ENCODE assay signal across 7 cellular contexts in the genomic region with DNA sequence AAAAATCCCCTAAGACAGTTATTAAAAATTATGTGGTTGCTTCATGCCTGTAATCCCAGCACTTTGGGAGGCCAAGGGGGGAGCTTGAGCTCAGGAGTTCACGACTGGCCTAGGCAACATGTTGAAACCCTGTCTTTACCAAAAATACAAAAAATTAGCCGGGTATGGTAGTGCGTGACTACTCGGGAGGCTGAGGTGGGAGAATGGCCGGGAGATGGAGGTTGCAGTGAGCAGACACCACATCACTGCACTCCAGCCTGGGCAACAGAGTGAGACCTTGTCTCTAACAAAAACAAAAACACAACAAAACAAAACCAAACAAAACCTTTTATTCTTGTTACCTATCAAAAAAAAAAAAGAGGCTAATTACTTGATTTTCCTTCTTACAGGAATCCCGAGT. TPM values are rescaled to one million over a fixed set of nuclear protein-coding genes. Genes with fewer than 3 reads are reported as not detected.
DNase-seq lines count a peak whose midpoint lies in the region; ATAC-seq and TF ChIP-seq lines count a peak whose summit lies in the region.

No MANE protein-coding gene starts in this region.

- H4K20me1 ChIP-seq in IMR-90 (ENCODE audit: insufficient read depth, low read length), result peaks cover 20% of the 10 kb centered on the region; the same call in 1 of the 2 replicates

- H4K8ac ChIP-seq in IMR-90 (ENCODE audit: low read depth in 2 of 2, low read length in 2 of 2), result no peak overlapping the region

- no peak overlapping the region for H2AFZ ChIP-seq in IMR-90 (replicated peaks; ENCODE audit: low read length, poor library complexity)

- ATAC-seq in IMR-90 (ENCODE audit: low read depth) (no peak), WTC11 (no peak)
- no peak for ATAC-seq in activated CD4-positive, CD25-positive, alpha-beta regulatory T cell treated with anti-CD3 and anti-CD28 coated beads, Interleukin-2, amount 50 U/mL, for 24 hours

- WGBS in IMR-90 (ENCODE audit: extremely low coverage in 2 of 2, insufficient read length in 1 of 2), 2 experiments, result no CpG with 5 or more reads among the region's 6 CpGs

- intact Hi-C loops in IMR-90 (cut with micrococcal nuclease), result no loop called here

- dilution Hi-C loops in IMR-90 (cut with HindIII; ENCODE audit: low sequenced_read_pairs, unreplicated experiment), result no loop called here

- H3K27me3 ChIP-seq in IMR-90 (ENCODE audit: control insufficient read depth, insufficient read depth, low read length), result no peaks in the 10 kb centered on the region

- no peak for TF ChIP-seq RAD21 in IMR-90 (IDR thresholded peaks at IDR 0.05; ENCODE audit: low read length)

- no peak overlapping the region for H3K4ac ChIP-seq in IMR-90 (ENCODE audit: low read depth, low read length)

- no peak overlapping the region for H3K23ac ChIP-seq in IMR-90 (ENCODE audit: low read depth, low read length)

- no peak for DNase-seq in IMR-90
- no peak for DNase-seq in WTC11 (ENCODE audit: low spot score)
- no peak for DNase-seq in fibroblast of the aortic adventitia (ENCODE audit: low read depth)
- no peak for DNase-seq in HT-29 (ENCODE audit: low spot score)
- no peak for DNase-seq in DMS 273 treated with DMSO at 0.1 percent for 48 hours (lab: John Stamatoyannopoulos, UW)

- 0 out of 2 replicates have a peak overlapping the region, but pooled peaks have one; percentile 30 for H2AK5ac ChIP-seq in IMR-90 (ENCODE audit: low read depth, low read length)

- H2AK9ac ChIP-seq in IMR-90 (replicated peaks; ENCODE audit: low read depth, low read length, poor library complexity), result no peak overlapping the region

- peaks cover 4% of the 10 kb centered on the region for H3K4me1 ChIP-seq in IMR-90 (ENCODE audit: control insufficient read depth, insufficient read depth, low read length)

- H2BK5ac ChIP-seq in IMR-90 (ENCODE audit: low read depth, low read length, poor library complexity, severe bottlenecking), result peak overlapping the region; percentile 87

- H3K4me1 Mint-ChIP-seq in WTC11, result peaks cover 38% of the 10 kb centered on the region

- H3K36me3 ChIP-seq in IMR-90 (ENCODE audit: control insufficient read depth, insufficient read depth, low read length), result peaks cover 4% of the 10 kb centered on the region; the same call in 1 of the 2 replicates

- H4K91ac ChIP-seq in IMR-90 (ENCODE audit: insufficient read depth, low read depth, low read length), result no peak overlapping the region; the same call in 1 of the 2 replicates

- no peak overlapping the region for H2BK15ac ChIP-seq in IMR-90 (ENCODE audit: low read depth, low read length)

- TF ChIP-seq CTCF in IMR-90 (conservative IDR thresholded peaks at IDR 0.05; ENCODE audit: low read depth, low read length) (no peak), WTC11 (IDR thresholded peaks at IDR 0.05) (no peak), fibroblast of the aortic adventitia (IDR thresholded peaks at IDR 0.05; ENCODE audit: insufficient read depth, low read length) (no peak)

- peak overlapping the region; percentile 96 for H3K4me3 Mint-ChIP-seq in WTC11

- H3K4me2 ChIP-seq in IMR-90 (ENCODE audit: low read depth, low read length), result peak overlapping the region; percentile 9; the same call in 1 of the 2 replicates

- peaks cover 10% of the 10 kb centered on the region; the same call in 1 of the 2 replicates for H3K9me1 ChIP-seq in IMR-90 (ENCODE audit: insufficient read depth, low read length)

- H3K79me1 ChIP-seq in IMR-90 (ENCODE audit: low read depth in 1 of 2, low read length in 2 of 2), result peaks cover 10 to 47% of the 10 kb centered on the region in 2 experiments; a peak in 3 of 4 replicates

- H3K18ac ChIP-seq in IMR-90 (ENCODE audit: low read depth, low read length), result no peak overlapping the region

- no peak overlapping the region for H2BK120ac ChIP-seq in IMR-90 (ENCODE audit: low read depth, low read length)

- TSS peak; percentile 33 for BruUV-seq in IMR-90 (replicated peaks; lab: Mats Ljungman, UMichigan)

- CTCF ChIA-PET in IMR-90 (lab: Yijun Ruan, JAX), result interaction anchor here (0.6 kb wide), 1 partner anchor 38 kb away, joined by 3 read pairs; no protein-coding TSS in a partner anchor
- CTCF ChIA-PET in WTC11 (lab: Charles Lee), result interaction anchor here (1.1 to 2.3 kb wide), 3 partner anchors 28 to 41 kb away, joined by 6 to 15 read pairs (median 7); no protein-coding TSS in a partner anchor

- no peaks in the 10 kb centered on the region for H3K36me3 Mint-ChIP-seq in WTC11

- no peak overlapping the region for H3K56ac ChIP-seq in IMR-90 (ENCODE audit: extremely low read depth, insufficient read depth, low read length)

- H3K27ac Mint-ChIP-seq in WTC11, result peak overlapping the region; percentile 100; the same call in 1 of the 2 replicates

- H3K9me3 Mint-ChIP-seq in WTC11, result no peaks in the 10 kb centered on the region

- no peaks in the 10 kb centered on the region for H3K27me3 Mint-ChIP-seq in WTC11 (ENCODE audit: low read depth)

- no peaks in the 10 kb centered on the region for H3K9me3 ChIP-seq in IMR-90 (ENCODE audit: control insufficient read depth, insufficient read depth, low read length)

- no peak overlapping the region for H3K4me3 ChIP-seq in IMR-90 (ENCODE audit: insufficient read depth, low read depth, low read length)
- peak overlapping the region; percentile 33 for H3K4me3 ChIP-seq in fibroblast of the aortic adventitia (ENCODE audit: low read depth, low read length)
- peak overlapping the region in 2 of 7 experiments; percentile 67 to 77 for H3K4me3 ChIP-seq in skin epidermis

- no peak overlapping the region for H3K27ac ChIP-seq in IMR-90 (ENCODE audit: insufficient read depth, low read length)
- H3K27ac ChIP-seq in skin epidermis, result peak overlapping the region in 13 of 21 experiments; percentile 17 to 99 (median 92)

- no peak overlapping the region for H2BK20ac ChIP-seq in IMR-90 (ENCODE audit: low read depth, low read length)

- POLR2A ChIA-PET in IMR-90 (lab: Charles Lee; ENCODE audit: unreplicated experiment) (no interaction called here), WTC11 (lab: Charles Lee) (no interaction called here)

- TF ChIP-seq POLR2A in IMR-90 (IDR thresholded peaks at IDR 0.05; ENCODE audit: low read depth, low read length), result no peak

- peak overlapping the region; percentile 93; the same call in 1 of the 2 replicates for H3K9ac ChIP-seq in IMR-90 (ENCODE audit: low read depth, low read length)

- no peak overlapping the region for H4K5ac ChIP-seq in IMR-90 (ENCODE audit: low read depth, low read length)

- in situ Hi-C loops in IMR-90 (cut with MboI; ENCODE audit: low sequenced_read_pairs), result loop anchor here (5.0 kb wide), 1 partner anchor 37 kb away; no protein-coding TSS in a partner anchor

- 0 out of 2 replicates have a peak overlapping the region, but pooled peaks have one; percentile 39 for H3K14ac ChIP-seq in IMR-90 (replicated peaks; ENCODE audit: low read depth, low read length)

TF ChIP-seq in IMR-90, 13 proteins besides CTCF, POLR2A, EP300 and RAD21:
- TF ChIP-seq CEBPB (IDR thresholded peaks at IDR 0.05; ENCODE audit: low read depth, low read length) (no peak), RCOR1 (IDR thresholded peaks at IDR 0.05; ENCODE audit: insufficient replicate concordance, low read length) (no peak)
- TF ChIP-seq, protein P1, sequence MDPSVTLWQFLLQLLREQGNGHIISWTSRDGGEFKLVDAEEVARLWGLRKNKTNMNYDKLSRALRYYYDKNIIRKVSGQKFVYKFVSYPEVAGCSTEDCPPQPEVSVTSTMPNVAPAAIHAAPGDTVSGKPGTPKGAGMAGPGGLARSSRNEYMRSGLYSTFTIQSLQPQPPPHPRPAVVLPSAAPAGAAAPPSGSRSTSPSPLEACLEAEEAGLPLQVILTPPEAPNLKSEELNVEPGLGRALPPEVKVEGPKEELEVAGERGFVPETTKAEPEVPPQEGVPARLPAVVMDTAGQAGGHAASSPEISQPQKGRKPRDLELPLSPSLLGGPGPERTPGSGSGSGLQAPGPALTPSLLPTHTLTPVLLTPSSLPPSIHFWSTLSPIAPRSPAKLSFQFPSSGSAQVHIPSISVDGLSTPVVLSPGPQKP (IDR thresholded peaks at IDR 0.05; ENCODE audit: borderline replicate concordance, low read depth, low read length), result no peak

TF ChIP-seq in WTC11, 78 proteins besides CTCF, POLR2A, EP300 and RAD21:
- no peak for TF ChIP-seq FOXK1 (CRISPR knock-in tag; IDR thresholded peaks at IDR 0.05)
- 0 out of 2 replicates have a peak, but pooled peaks have one; percentile 29 for TF ChIP-seq ZNF121 (CRISPR knock-in tag; IDR thresholded peaks at IDR 0.05)

RNA-seq across cellular contexts. Expression of a gene that starts 2.1 kb away (rescaled TPM):
- total RNA-seq in IMR-90 (2012; rRNA removed), result 11.3 and 15.6 TPM in 2 replicates
- polyA plus RNA-seq in IMR-90 (2012; rRNA removed), result 3.3 and 4.6 TPM in 2 replicates
- polyA plus RNA-seq in IMR-90 (2012; cell fraction: cytosol; rRNA removed), result 0.54 and 0.71 TPM in 2 replicates
- polyA plus RNA-seq in IMR-90 (2012; cell fraction: nucleus; rRNA removed; ENCODE audit: low replicate concordance), result 1.1 and 8.4 TPM in 2 replicates
- 34.4 to 39.0 TPM (median 37.5 TPM) in 3 replicates for total RNA-seq in WTC11 (2021)
- total RNA-seq in fibroblast of the aortic adventitia (ENCODE audit: low replicate concordance), result 18.4 and 40.9 TPM in 2 replicates
- 6.5 and 7.6 TPM in 2 replicates for total RNA-seq in HT-29 (2014; rRNA removed; shearing (Covaris generic))

RNA-seq across cellular contexts. Expression of a gene that starts 50.6 kb away (rescaled TPM):
- total RNA-seq in IMR-90 (2012; rRNA removed) (1.1 and 1.4 TPM in 2 replicates), WTC11 (2021) (14.8 to 15.2 TPM (median 15.0 TPM) in 3 replicates), fibroblast of the aortic adventitia (ENCODE audit: low replicate concordance) (1.7 TPM in 2 replicates)
- polyA plus RNA-seq in IMR-90 (2012; rRNA removed), result 2.5 and 3.0 TPM in 2 replicates
- polyA plus RNA-seq in IMR-90 (2012; cell fraction: cytosol; rRNA removed), result 1.1 and 2.4 TPM in 2 replicates
- 2.9 and 5.4 TPM in 2 replicates for polyA plus RNA-seq in IMR-90 (2012; cell fraction: nucleus; rRNA removed; ENCODE audit: low replicate concordance)
- 56.7 and 59.6 TPM in 2 replicates for total RNA-seq in HT-29 (2014; rRNA removed; shearing (Covaris generic))
